In the genomic region with DNA sequence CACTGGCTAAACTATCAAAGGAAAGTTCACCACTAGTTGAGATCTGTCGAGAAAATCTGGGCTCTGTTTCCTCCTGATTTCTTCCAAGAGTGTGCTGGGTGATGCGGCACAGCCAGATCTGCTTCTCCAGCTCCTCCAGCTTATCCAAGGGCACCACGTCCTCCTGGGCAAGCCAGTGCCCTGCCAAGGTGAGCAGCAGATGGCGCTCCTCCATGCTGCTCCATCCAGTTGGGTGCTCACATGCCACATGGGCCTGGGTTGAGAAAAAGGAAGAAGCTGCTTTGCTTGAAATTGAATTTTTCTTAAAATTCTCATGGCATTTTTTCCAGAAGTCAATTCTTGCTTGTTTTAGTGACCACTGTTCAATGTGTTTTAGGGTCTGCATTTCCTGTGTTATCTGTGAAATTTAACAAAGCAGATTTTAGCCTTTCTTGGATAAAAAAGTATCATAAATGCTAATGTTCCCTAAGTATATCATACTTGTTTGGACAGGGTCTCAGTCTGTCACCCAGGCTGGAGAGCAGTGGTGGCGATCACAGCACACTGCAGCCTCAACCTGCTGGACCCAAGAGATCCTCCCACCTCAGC, we compare ENCODE assay signal across 8 cellular contexts. TPM values are rescaled to one million over a fixed set of nuclear protein-coding genes. Genes with fewer than 3 reads are reported as not detected.
DNase-seq lines count a peak whose midpoint lies in the region; ATAC-seq and TF ChIP-seq lines count a peak whose summit lies in the region.

No MANE protein-coding gene starts in this region.

- H3K27me3 ChIP-seq in DOHH2 (ENCODE audit: control insufficient read depth, low read length) (no peaks in the 10 kb centered on the region), psoas muscle (ENCODE audit: insufficient read depth in 3 of 3, low read length in 2 of 3) (no peaks in the 10 kb centered on the region)

- H3K4me1 Mint-ChIP-seq in activated CD4-positive, alpha-beta T cell treated with anti-CD3 and anti-CD28 coated beads, Interleukin-2, amount 10 ng/mL, durations not matched to agents 24 days and 14 days: peaks cover 3% of the 10 kb centered on the region
- no peaks in the 10 kb centered on the region for H3K4me1 Mint-ChIP-seq in endothelial cell (ENCODE audit: unreplicated experiment)

- no peaks in the 10 kb centered on the region for H3K9me2 ChIP-seq in DOHH2 (replicated peaks; ENCODE audit: control insufficient read depth, low read length)

- H3K9me3 Mint-ChIP-seq in activated CD4-positive, alpha-beta T cell treated with anti-CD3 and anti-CD28 coated beads, Interleukin-2, amount 10 ng/mL, durations not matched to agents 24 days and 14 days: no peaks in the 10 kb centered on the region
- H3K9me3 Mint-ChIP-seq in endothelial cell (ENCODE audit: unreplicated experiment): no peaks in the 10 kb centered on the region

- H3K4me2 ChIP-seq in DOHH2 (ENCODE audit: low read length): no peak overlapping the region

- ATAC-seq in psoas muscle (peak in 3 of 4 donors; percentile 45 to 67 (median 49)), HG03039 (IDR thresholded peaks at IDR 0.05; ENCODE audit: unreplicated experiment) (no peak)

- TF ChIP-seq CTCF in DOHH2 (IDR thresholded peaks at IDR 0.05; ENCODE audit: low read depth, low read length, poor library complexity, severe bottlenecking) (peak; percentile 72), endothelial cell (IDR thresholded peaks at IDR 0.05; ENCODE audit: unreplicated experiment) (peak; percentile 15), psoas muscle (IDR thresholded peaks at IDR 0.05) (peak; percentile 22)

- WGBS in psoas muscle, 3 donors: 79 to 87% (median 87%) methylated on average over 5 of the region's 5 CpGs

- no peaks in the 10 kb centered on the region for H3K79me2 ChIP-seq in DOHH2 (ENCODE audit: control insufficient read depth, low read length)

- peaks cover 60% of the 10 kb centered on the region for H3K36me3 ChIP-seq in DOHH2 (ENCODE audit: control insufficient read depth, low read length)
- H3K36me3 ChIP-seq in psoas muscle (ENCODE audit: insufficient read depth in 1 of 2, low read depth in 1 of 2): peaks cover 10 to 93% of the 10 kb centered on the region in 2 donors

- H3K36me3 Mint-ChIP-seq in activated CD4-positive, alpha-beta T cell treated with anti-CD3 and anti-CD28 coated beads, Interleukin-2, amount 10 ng/mL, durations not matched to agents 24 days and 14 days (ENCODE audit: low read depth): peaks cover 57% of the 10 kb centered on the region
- peaks cover 16% of the 10 kb centered on the region for H3K36me3 Mint-ChIP-seq in endothelial cell (ENCODE audit: low read depth, unreplicated experiment)

- H3K4me1 ChIP-seq in DOHH2 (ENCODE audit: control insufficient read depth, low read length) (no peaks in the 10 kb centered on the region), psoas muscle (no peaks in the 10 kb centered on the region)

- no peak overlapping the region for H3K27ac ChIP-seq in DOHH2 (ENCODE audit: low read depth, low read length)
- no peak overlapping the region for H3K27ac ChIP-seq in psoas muscle

- H3K4me3 Mint-ChIP-seq in activated CD4-positive, alpha-beta T cell treated with anti-CD3 and anti-CD28 coated beads, Interleukin-2, amount 10 ng/mL, durations not matched to agents 24 days and 14 days: no peak overlapping the region
- no peak overlapping the region for H3K4me3 Mint-ChIP-seq in endothelial cell (ENCODE audit: unreplicated experiment)

- H3K27ac Mint-ChIP-seq in activated CD4-positive, alpha-beta T cell treated with anti-CD3 and anti-CD28 coated beads, Interleukin-2, amount 10 ng/mL, durations not matched to agents 24 days and 14 days: no peak overlapping the region
- no peak overlapping the region for H3K27ac Mint-ChIP-seq in endothelial cell (ENCODE audit: unreplicated experiment)

- H3F3A ChIP-seq in DOHH2 (ENCODE audit: control insufficient read depth, insufficient read depth): peaks cover 8% of the 10 kb centered on the region

- intact Hi-C loops in activated CD4-positive, alpha-beta T cell treated with anti-CD3 and anti-CD28 coated beads, Interleukin-2, amount 10 ng/mL, durations not matched to agents 24 days and 14 days (cut with micrococcal nuclease): loop anchor here (1.0 kb wide), 1 partner anchor 154 kb away; no protein-coding TSS in a partner anchor
- intact Hi-C loops in psoas muscle (cut with DNase I): no loop called here

- H4K20me1 ChIP-seq in DOHH2 (ENCODE audit: control insufficient read depth, insufficient read depth, low read depth, low read length): no peaks in the 10 kb centered on the region

- peak; percentile 36 for DNase-seq in LHCN-M2 (ENCODE audit: low read depth)
- peak; percentile 84 for DNase-seq in activated CD4-positive, alpha-beta T cell treated with anti-CD3 and anti-CD28 coated beads, Interleukin-2, amount 10 ng/mL, durations not matched to agents 24 days and 14 days
- peak; percentile 41 for DNase-seq in endothelial cell (ENCODE audit: low spot score)
- DNase-seq in psoas muscle: no peak
- no peak for DNase-seq in C1 segment of cervical spinal cord (lab: John Stamatoyannopoulos, UW)
- no peak for DNase-seq in KG1 (lab: John Stamatoyannopoulos, UW)

- H3K4me3 ChIP-seq in DOHH2 (ENCODE audit: low read length): no peak overlapping the region
- no peak overlapping the region for H3K4me3 ChIP-seq in psoas muscle

- no peaks in the 10 kb centered on the region for H3K9me3 ChIP-seq in DOHH2 (ENCODE audit: control insufficient read depth, insufficient read depth, low read length)
- no peaks in the 10 kb centered on the region for H3K9me3 ChIP-seq in psoas muscle

- no peaks in the 10 kb centered on the region for H3K27me3 Mint-ChIP-seq in activated CD4-positive, alpha-beta T cell treated with anti-CD3 and anti-CD28 coated beads, Interleukin-2, amount 10 ng/mL, durations not matched to agents 24 days and 14 days
- no peaks in the 10 kb centered on the region for H3K27me3 Mint-ChIP-seq in endothelial cell (ENCODE audit: unreplicated experiment)

RNA-seq across cellular contexts. Expression of a gene that starts 47.3 kb away (rescaled TPM):
- total RNA-seq in LHCN-M2 (2014; rRNA removed) (28.3 and 35.0 TPM in 2 replicates), endothelial cell (ENCODE audit: unreplicated experiment) (83.1 TPM), psoas muscle (100 to 1,000 TPM; 123 to 233 (median 201) TPM)
- 62.8 TPM for polyA plus RNA-seq in LHCN-M2 (2012)
- total RNA-seq in activated CD4-positive, alpha-beta T cell treated with anti-CD3 and anti-CD28 coated beads, Interleukin-2, amount 10 ng/mL, durations not matched to agents 24 days and 14 days: 161 and 166 TPM in 2 replicates
- 100 to 1,000 TPM; 162 to 238 (median 213) TPM for polyA plus RNA-seq in psoas muscle

Comparison
In these comparisons a context has a peak if more than half of its experiments do, and no peak if none do; other contexts are left out.
1. CTCF ChIP-seq: peak in every context shown above with its lines; median percentile 72 in DOHH2; 22 in psoas muscle; 15 in endothelial cell.
2. DNase-seq: peak in LHCN-M2 (single experiment), activated CD4-positive, alpha-beta T cell treated with anti-CD3 and anti-CD28 coated beads, Interleukin-2, amount 10 ng/mL, durations not matched to agents 24 days and 14 days (single experiment) and endothelial cell (single experiment); none in psoas muscle (0 of 2), C1 segment of cervical spinal cord (0 of 14) and KG1 (single experiment).